In the genomic region with DNA sequence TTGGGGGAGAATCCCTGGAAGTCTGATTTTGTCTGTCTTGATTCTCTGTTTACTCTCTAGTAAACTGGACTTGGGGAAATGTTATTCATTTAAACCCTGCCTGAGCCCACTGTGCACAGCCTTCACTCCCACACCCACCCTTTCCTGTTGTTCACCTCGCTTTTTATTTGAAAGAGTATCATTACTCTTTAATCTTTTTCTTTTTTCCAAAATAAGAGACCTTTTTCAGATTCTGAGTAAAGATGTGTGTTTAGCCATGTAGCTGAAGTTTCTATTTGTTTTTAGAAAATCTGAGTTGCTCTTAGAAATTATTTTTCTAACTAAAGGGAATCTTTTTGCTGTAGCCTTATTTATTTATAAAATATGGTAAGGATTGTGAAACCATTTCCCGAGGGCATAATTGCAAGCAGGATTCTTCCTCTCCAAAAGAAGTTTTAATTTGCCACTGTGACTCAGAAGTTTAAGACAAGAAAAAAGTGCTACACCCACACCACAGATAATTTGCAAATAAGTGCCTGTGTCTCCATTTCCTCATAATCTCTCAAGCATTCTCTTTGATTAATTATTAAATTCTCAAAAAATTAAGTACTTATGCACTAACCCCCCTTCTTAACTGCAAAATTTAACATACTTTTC, we compare ENCODE assay signal across 8 cellular contexts. TPM values are rescaled to one million over a fixed set of nuclear protein-coding genes. Genes with fewer than 3 reads are reported as not detected.
DNase-seq lines count a peak whose midpoint lies in the region; ATAC-seq and TF ChIP-seq lines count a peak whose summit lies in the region.

No MANE protein-coding gene starts in this region.

- no peaks in the 10 kb centered on the region for H3K27me3 ChIP-seq in dorsolateral prefrontal cortex

- TF ChIP-seq CTCF in dorsolateral prefrontal cortex (IDR thresholded peaks at IDR 0.05 in 54 of 56, conservative IDR thresholded peaks at IDR 0.05 in 2 of 56; ENCODE audit: low read depth in 1 of 56, partially characterized antibody in 56 of 56), result no peak

- peaks cover 32% of the 10 kb centered on the region for H3K4me1 Mint-ChIP-seq in dendritic cell treated with granulocyte-macrophage colony-stimulating factor and Interleukin-4, amounts not matched to agents 40 ng/mL and 50 ng/mL, for 4 days (ENCODE audit: low read depth)

- DNase-seq in EH (ENCODE audit: low read depth) (peak; percentile 87), OCI-M1 (lab: John Stamatoyannopoulos, UW) (peak; percentile 22), putamen (ENCODE audit: low spot score) (peak; percentile 13), NCI-H774 (lab: John Stamatoyannopoulos, UW) (no peak), DMS153 (lab: John Stamatoyannopoulos, UW) (no peak), dorsolateral prefrontal cortex (no peak)

- H3K9me3 Mint-ChIP-seq in dendritic cell treated with granulocyte-macrophage colony-stimulating factor and Interleukin-4, amounts not matched to agents 40 ng/mL and 50 ng/mL, for 4 days, result peaks cover 3% of the 10 kb centered on the region

- H3K36me3 Mint-ChIP-seq in dendritic cell treated with granulocyte-macrophage colony-stimulating factor and Interleukin-4, amounts not matched to agents 40 ng/mL and 50 ng/mL, for 4 days (ENCODE audit: low read depth), result peaks cover 13% of the 10 kb centered on the region

- peak overlapping the region in 6 of 59 donors; percentile 1 to 60 (median 9) for H3K27ac ChIP-seq in dorsolateral prefrontal cortex

- intact Hi-C loops in dendritic cell treated with granulocyte-macrophage colony-stimulating factor and Interleukin-4, amounts not matched to agents 40 ng/mL and 50 ng/mL, for 4 days (cut with micrococcal nuclease), result no loop called here
- intact Hi-C loops in dorsolateral prefrontal cortex (cut with DNase I), result no loop called here

- no peak for ATAC-seq in GM19395 (IDR thresholded peaks at IDR 0.05; ENCODE audit: unreplicated experiment)

- H3K27ac Mint-ChIP-seq in dendritic cell treated with granulocyte-macrophage colony-stimulating factor and Interleukin-4, amounts not matched to agents 40 ng/mL and 50 ng/mL, for 4 days, result peak overlapping the region; percentile 70

- H3K4me3 ChIP-seq in dorsolateral prefrontal cortex, result no peak overlapping the region

- H3K27me3 Mint-ChIP-seq in dendritic cell treated with granulocyte-macrophage colony-stimulating factor and Interleukin-4, amounts not matched to agents 40 ng/mL and 50 ng/mL, for 4 days, result no peaks in the 10 kb centered on the region

- no peak overlapping the region for H3K4me3 Mint-ChIP-seq in dendritic cell treated with granulocyte-macrophage colony-stimulating factor and Interleukin-4, amounts not matched to agents 40 ng/mL and 50 ng/mL, for 4 days

RNA-seq across cellular contexts. Expression of a gene that starts 43.4 kb away (rescaled TPM):
- 10 to 100 TPM; 19.8 to 49.0 (median 31.1) TPM for total RNA-seq in dorsolateral prefrontal cortex

Comparison
In these comparisons a context has a peak if more than half of its experiments do, and no peak if none do; other contexts are left out.
1. DNase-seq: peak in EH (single experiment), OCI-M1 (single experiment) and putamen (single experiment); none in NCI-H774 (single experiment), DMS153 (single experiment) and dorsolateral prefrontal cortex (0 of 10).